In genomic region chr5:62771331-62771730, GRCh38 we compare ENCODE assay signal across 17 cellular contexts.
DNase-seq lines count a peak whose midpoint lies in the region; ATAC-seq, FAIRE-seq and TF ChIP-seq lines count a peak whose summit lies in the region.
"Had no signal": no experiment of that assay in that cellular context is flagged by ENCODE, and none has a peak within 500 bp of the region (broad histone marks: within the 10 kb centered on the region; RNA-seq: fewer than 3 reads in every experiment).

No MANE protein-coding gene starts in this region.

- H3K4me1 ChIP-seq in HEK293 (ENCODE audit: control insufficient read depth, insufficient read depth, low read length) (no peaks in the 10 kb centered on the region), A673 (ENCODE audit: insufficient read depth, low read length, poor library complexity, severe bottlenecking) (no peaks in the 10 kb centered on the region), gastrocnemius medialis (no peaks in the 10 kb centered on the region), thyroid gland (no peaks in the 10 kb centered on the region)

- in situ Hi-C loops in Caki2 (cut with HindIII; ENCODE audit: low pct_unique_long_range_greater_than_20kb, low sequenced_read_pairs), result no loop called here
- in situ Hi-C loops in gastrocnemius medialis (cut with MboI; ENCODE audit: low sequenced_read_pairs in 4 of 4), result no loop called here

- H3K27me3 ChIP-seq in A673 (replicated peaks; ENCODE audit: insufficient read depth, low read depth, low read length, poor library complexity) (no peaks in the 10 kb centered on the region), gastrocnemius medialis (no peaks in the 10 kb centered on the region), thyroid gland (no peaks in the 10 kb centered on the region)
- H3K27me3 ChIP-seq: BLaER1 treated with 17β-estradiol and CSF1 and Interleukin-3, amounts not matched to agents 10 nM and 100 nM had no signal

- DNase-seq in Caki2 (ENCODE audit: low read depth) (peak; percentile 21), kidney tubule cell (ENCODE audit: low spot score) (peak; percentile 22), A673 (ENCODE audit: low spot score) (no peak), NCI-H146 treated with DMSO at 0.1 percent for 48 hours (lab: John Stamatoyannopoulos, UW; ENCODE audit: unreplicated experiment) (no peak), gastrocnemius medialis (no peak), thyroid gland (no peak)
- DNase-seq: 8988T; CD8-positive, alpha-beta T cell; GF-D8; GOT3; H7 had no signal

- ATAC-seq in gastrocnemius medialis, result no peak
- ATAC-seq: CD8-positive, alpha-beta T cell; HCT116; HepG2 had no signal

- TF ChIP-seq POLR2A in gastrocnemius medialis (IDR thresholded peaks at IDR 0.05), result no peak
- TF ChIP-seq POLR2A in thyroid gland (IDR thresholded peaks at IDR 0.05), result no peak

- no peak for TF ChIP-seq CTCF in HEK293 (tag by site-specific recombination; IDR thresholded peaks at IDR 0.05)
- no peak for TF ChIP-seq CTCF in A673 (conservative IDR thresholded peaks at IDR 0.05; ENCODE audit: low read depth, low read length)
- TF ChIP-seq CTCF in gastrocnemius medialis (IDR thresholded peaks at IDR 0.05 in 4 of 5, conservative IDR thresholded peaks at IDR 0.05 in 1 of 5), result no peak
- TF ChIP-seq CTCF in thyroid gland (IDR thresholded peaks at IDR 0.05), result no peak

- H3K36me3 ChIP-seq in HEK293 (ENCODE audit: control insufficient read depth in 2 of 2, insufficient read depth in 1 of 2, low read length in 2 of 2), result no peaks in the 10 kb centered on the region
- no peaks in the 10 kb centered on the region for H3K36me3 ChIP-seq in A673 (ENCODE audit: insufficient read depth, low read length, poor library complexity, severe bottlenecking)
- no peaks in the 10 kb centered on the region for H3K36me3 ChIP-seq in gastrocnemius medialis
- H3K36me3 ChIP-seq in thyroid gland, result no peaks in the 10 kb centered on the region
- H3K36me3 ChIP-seq: BLaER1 treated with 17β-estradiol and CSF1 and Interleukin-3, amounts not matched to agents 10 nM and 100 nM had no signal

- H3K27ac ChIP-seq in HEK293 (ENCODE audit: extremely low read depth, low read depth, low read length) (no peak overlapping the region), A673 (ENCODE audit: low read depth, low read length, poor library complexity, severe bottlenecking) (no peak overlapping the region), gastrocnemius medialis (no peak overlapping the region), thyroid gland (no peak overlapping the region)
- H3K27ac ChIP-seq: BLaER1 treated with 17β-estradiol and CSF1 and Interleukin-3, amounts not matched to agents 10 nM and 100 nM had no signal

- peak; percentile 71 for FAIRE-seq in endometrium (lab: Jason Lieb, UNC)
- FAIRE-seq: D721Med, HepG2 had no signal

- H3K9me3 ChIP-seq in HEK293 (ENCODE audit: control insufficient read depth, insufficient read depth, low read depth, low read length) (no peaks in the 10 kb centered on the region), A673 (ENCODE audit: low read depth, low read length, poor library complexity, severe bottlenecking) (no peaks in the 10 kb centered on the region), gastrocnemius medialis (no peaks in the 10 kb centered on the region), thyroid gland (no peaks in the 10 kb centered on the region)
- H3K9me3 ChIP-seq: BLaER1 treated with 17β-estradiol and CSF1 and Interleukin-3, amounts not matched to agents 10 nM and 100 nM had no signal

- no TSS peak for BruUV-seq in A673 (replicated peaks; lab: Mats Ljungman, UMichigan)

- H3K4me3 ChIP-seq in HEK293 (ENCODE audit: low read depth, low read length) (no peak overlapping the region), A673 (ENCODE audit: low read depth, low read length, poor library complexity, severe bottlenecking) (no peak overlapping the region), gastrocnemius medialis (no peak overlapping the region), thyroid gland (replicated peaks in 1 of 3) (no peak overlapping the region)
- H3K4me3 ChIP-seq: BLaER1 treated with 17β-estradiol and CSF1 and Interleukin-3, amounts not matched to agents 10 nM and 100 nM had no signal

- CTCF ChIA-PET in HEK293 (lab: Yijun Ruan, JAX) (no interaction called here), A673 (lab: Charles Lee) (no interaction called here)

- WGBS in thyroid gland, 2 donors, result 94 to 96% methylated on average over 1 of the region's 1 CpG

- intact Hi-C loops in A673 (cut with micrococcal nuclease; ENCODE audit: unreplicated experiment) (no loop called here), gastrocnemius medialis (cut with DNase I; ENCODE audit: low total_unique reads) (no loop called here), thyroid gland (cut with DNase I) (no loop called here)

- POLR2A ChIA-PET in HEK293 (lab: Yijun Ruan, JAX), result no interaction called here
- POLR2A ChIA-PET in A673 (lab: Charles Lee; ENCODE audit: low non-redundant PET), result no interaction called here

TF ChIP-seq in HEK293, 187 proteins besides CTCF, POLR2A, EP300 and RAD21 (continues in another document):
- 0 out of 2 replicates have a peak, but pooled peaks have one; percentile 26 for TF ChIP-seq HIC1 (tag by site-specific recombination; IDR thresholded peaks at IDR 0.05)
- no peak for TF ChIP-seq ZNF791 (tag by site-specific recombination; IDR thresholded peaks at IDR 0.05)
- no peak for TF ChIP-seq KLF16 (tag by site-specific recombination; IDR thresholded peaks at IDR 0.05)
- no peak for TF ChIP-seq ZNF629 (tag by site-specific recombination; IDR thresholded peaks at IDR 0.05)
- TF ChIP-seq ZNF391 (tag by site-specific recombination; IDR thresholded peaks at IDR 0.05; ENCODE audit: borderline replicate concordance, low read depth), result no peak
- TF ChIP-seq ZNF585B (tag by site-specific recombination; IDR thresholded peaks at IDR 0.05), result no peak
- TF ChIP-seq ZNF518A (tag by site-specific recombination; conservative IDR thresholded peaks at IDR 0.05; ENCODE audit: low read depth), result no peak
- TF ChIP-seq PRDM6 (tag by site-specific recombination; IDR thresholded peaks at IDR 0.05), result peak; percentile 57; the same call in 1 of the 2 replicates

Comparison
In these comparisons a context has a peak if more than half of its experiments do, and no peak if none do; other contexts are left out.
1. DNase-seq: peak in Caki2 (single experiment) and kidney tubule cell (single experiment); none in A673 (single experiment), NCI-H146 treated with DMSO at 0.1 percent for 48 hours (single experiment), gastrocnemius medialis (0 of 2) and thyroid gland (0 of 2).